Comparison of ENCODE assay signal across 7 cellular contexts in genomic region chr16:32120779-32121178, GRCh38.
A peak's percentile ranks its signal among the peaks of the same experiment; 100 is the strongest.
DNase-seq lines count a peak whose midpoint lies in the region; ATAC-seq, FAIRE-seq and TF ChIP-seq lines count a peak whose summit lies in the region.
"Not testable (repeated sequence)": the region's sequence is repeated elsewhere in the genome, so short reads cannot be mapped to it uniquely, and the experiment has no call there.

No MANE protein-coding gene starts in this region.

- H2AFZ ChIP-seq in PC-9; GM12878 (ENCODE audit: control insufficient read depth, low read depth, low read length); K562 (ENCODE audit: low read depth, low read length); HepG2 (ENCODE audit: low read length): not testable (repeated sequence)

- not testable (repeated sequence) for H3K4me3 Mint-ChIP-seq in activated CD8-positive, alpha-beta T cell treated with anti-CD3 and anti-CD28 coated beads for 36 hours

- H3K9me1 ChIP-seq in K562 (ENCODE audit: control insufficient read depth, insufficient read depth, low read length), result not testable (repeated sequence)

- not testable (repeated sequence) for H4K20me1 ChIP-seq in PC-9 (ENCODE audit: insufficient read depth); GM12878 (ENCODE audit: control insufficient read depth, insufficient read depth); K562 (replicated peaks; ENCODE audit: control insufficient read depth, insufficient read depth, low read length); HepG2 (ENCODE audit: insufficient read depth, low read length)

- H3K9ac ChIP-seq in GM12878 (ENCODE audit: control insufficient read depth, insufficient read depth, low read length); K562 (ENCODE audit: insufficient read depth in 1 of 2, low read depth in 2 of 2, low read length in 2 of 2); HepG2 (ENCODE audit: insufficient read depth, low read depth, low read length): not testable (repeated sequence)

- not testable (repeated sequence) for H3K9me3 Mint-ChIP-seq in activated CD8-positive, alpha-beta T cell treated with anti-CD3 and anti-CD28 coated beads for 36 hours

- not testable (repeated sequence) for TF ChIP-seq RAD21 in GM12878 (IDR thresholded peaks at IDR 0.05; ENCODE audit: insufficient read depth, low read depth, low read length); K562 (CRISPR knock-in tag; conservative IDR thresholded peaks at IDR 0.05 in 1 of 2, IDR thresholded peaks at IDR 0.05 in 1 of 2); HepG2 (CRISPR knock-in tag; IDR thresholded peaks at IDR 0.05)

- not testable (repeated sequence) for H3K4me1 Mint-ChIP-seq in activated CD8-positive, alpha-beta T cell treated with anti-CD3 and anti-CD28 coated beads for 36 hours (ENCODE audit: low read depth)

- intact Hi-C loops in PC-9 (cut with micrococcal nuclease; ENCODE audit: unreplicated experiment); activated CD8-positive, alpha-beta T cell treated with anti-CD3 and anti-CD28 coated beads for 36 hours (cut with micrococcal nuclease); GM12878 (cut with micrococcal nuclease; ENCODE audit: unreplicated experiment); K562 (cut with micrococcal nuclease); HepG2 (cut with micrococcal nuclease; ENCODE audit: unreplicated experiment); pancreas (cut with DNase I): not testable (repeated sequence)

- not testable (repeated sequence) for H3K27me3 Mint-ChIP-seq in activated CD8-positive, alpha-beta T cell treated with anti-CD3 and anti-CD28 coated beads for 36 hours

- peak overlapping the region; percentile 9; the same call in 1 of the 2 replicates for H3K27ac ChIP-seq in PC-9
- not testable (repeated sequence) for H3K27ac ChIP-seq in GM12878 (ENCODE audit: control insufficient read depth, insufficient read depth); K562 (ENCODE audit: extremely low read depth, low read depth, low read length); HepG2 (ENCODE audit: extremely low read length, insufficient read depth, low read length); pancreas

- POLR2A ChIA-PET in PC-9 (lab: Charles Lee; ENCODE audit: unreplicated experiment); activated CD8-positive, alpha-beta T cell treated with anti-CD3 and anti-CD28 coated beads for 36 hours (lab: Charles Lee); GM12878 (lab: Charles Lee); K562 (lab: Yijun Ruan, JAX); HepG2 (lab: Yijun Ruan, JAX): not testable (repeated sequence)

- TF ChIP-seq EP300 in GM12878 (IDR thresholded peaks at IDR 0.05; ENCODE audit: borderline replicate concordance in 1 of 2, control insufficient read depth in 1 of 2, low read depth in 2 of 2, low read length in 2 of 2); K562 (IDR thresholded peaks at IDR 0.05; ENCODE audit: low read length); HepG2 (IDR thresholded peaks at IDR 0.05; ENCODE audit: low read depth in 2 of 2, low read length in 2 of 2); HepG2 (CRISPR knock-in tag; IDR thresholded peaks at IDR 0.05; ENCODE audit: borderline replicate concordance): not testable (repeated sequence)

- H3F3A ChIP-seq in PC-9 (ENCODE audit: insufficient read depth, low read depth), result not testable (repeated sequence)

- not testable (repeated sequence) for H3K4me2 ChIP-seq in PC-9; GM12878 (ENCODE audit: control insufficient read depth, insufficient read depth); K562 (ENCODE audit: insufficient read depth, low read length); HepG2 (ENCODE audit: low read depth, low read length)

- not testable (repeated sequence) for H3K79me2 ChIP-seq in PC-9 (ENCODE audit: low read depth); GM12878 (ENCODE audit: control insufficient read depth, insufficient read depth, low read length); K562 (ENCODE audit: control insufficient read depth, insufficient read depth, low read length); HepG2 (ENCODE audit: insufficient read depth, low read length)

- RAD21 ChIA-PET in GM12878 (lab: Charles Lee; ENCODE audit: unreplicated experiment), result not testable (repeated sequence)

- not testable (repeated sequence) for H3K36me3 Mint-ChIP-seq in activated CD8-positive, alpha-beta T cell treated with anti-CD3 and anti-CD28 coated beads for 36 hours (ENCODE audit: low read depth)

- not testable (repeated sequence) for FAIRE-seq in GM12878 (lab: Jason Lieb, UNC); K562 (lab: Jason Lieb, UNC); HepG2 (lab: Jason Lieb, UNC)
- FAIRE-seq in frontal cortex (lab: Jason Lieb, UNC) (peak; percentile 17), pancreas (lab: Jason Lieb, UNC) (peak; percentile 23)

- in situ Hi-C loops in GM12878 (cut with MboI); HepG2 (cut with HindIII; ENCODE audit: extremely low pct_ligation_motif_present, low pct_unique_long_range_greater_than_20kb): not testable (repeated sequence)
- in situ Hi-C loops in K562 (cut with MboI), result loop anchor here (25.0 kb wide), 1 partner anchor 942 kb away; no protein-coding TSS in a partner anchor

- ATAC-seq in activated CD8-positive, alpha-beta T cell treated with anti-CD3 and anti-CD28 coated beads for 36 hours; GM12878; K562; HepG2; pancreas: not testable (repeated sequence)

- not testable (repeated sequence) for H3K27ac Mint-ChIP-seq in activated CD8-positive, alpha-beta T cell treated with anti-CD3 and anti-CD28 coated beads for 36 hours

- 24% methylated on average over 3 of the region's 3 CpGs for WGBS in GM12878 (ENCODE audit: insufficient coverage, insufficient replicate concordance, low lambda C conversion rate, missing lambda C conversion rate)
- WGBS in K562 (ENCODE audit: insufficient coverage, low coverage, missing lambda C conversion rate), result 100% methylated on average over 2 of the region's 3 CpGs
- WGBS in HepG2 (ENCODE audit: low lambda C conversion rate), result 48% methylated on average over 3 of the region's 3 CpGs
- 75 to 77% methylated on average over 3 of the region's 3 CpGs for WGBS in pancreas, 2 donors

- not testable (repeated sequence) for H3K36me3 ChIP-seq in PC-9 (ENCODE audit: low read depth); GM12878 (ENCODE audit: control insufficient read depth in 2 of 2, insufficient read depth in 2 of 2, low read length in 1 of 2); K562 (ENCODE audit: control insufficient read depth, insufficient read depth, low read length); HepG2 (replicated peaks in 1 of 2; ENCODE audit: control insufficient read depth in 1 of 2, insufficient read depth in 2 of 2, low read length in 2 of 2); pancreas

- H3K9me2 ChIP-seq in PC-9 (ENCODE audit: insufficient read depth), result not testable (repeated sequence)

- DNase-seq in PC-9; activated CD8-positive, alpha-beta T cell treated with anti-CD3 and anti-CD28 coated beads for 36 hours; GM12878 (ENCODE audit: low read depth, low spot score); K562 (ENCODE audit: extremely low read depth in 1 of 4, low spot score in 3 of 4); frontal cortex (ENCODE audit: low spot score in 2 of 2); HepG2 (ENCODE audit: low spot score); pancreas: not testable (repeated sequence)

- H3K9me3 ChIP-seq in PC-9 (ENCODE audit: insufficient read depth, low read depth); GM12878 (replicated peaks; ENCODE audit: control insufficient read depth, insufficient read depth, low read length); K562 (replicated peaks; ENCODE audit: control insufficient read depth, insufficient read depth, low read depth, low read length); HepG2 (ENCODE audit: low read length); pancreas: not testable (repeated sequence)

- not testable (repeated sequence) for H3K4me3 ChIP-seq in PC-9; GM12878; K562; HepG2 (replicated peaks in 1 of 3; ENCODE audit: insufficient read depth in 1 of 3, low read depth in 2 of 3, low read length in 3 of 3); pancreas

- H3K4me1 ChIP-seq in PC-9 (replicated peaks; ENCODE audit: insufficient read depth); GM12878 (ENCODE audit: control insufficient read depth, insufficient read depth, low read length); K562 (replicated peaks in 1 of 2; ENCODE audit: control insufficient read depth in 2 of 2, insufficient read depth in 2 of 2, low read length in 2 of 2); HepG2 (ENCODE audit: insufficient read depth, low read length); pancreas: not testable (repeated sequence)

- CTCF ChIA-PET in PC-9 (lab: Charles Lee); activated CD8-positive, alpha-beta T cell treated with anti-CD3 and anti-CD28 coated beads for 36 hours (lab: Charles Lee); GM12878 (lab: Yijun Ruan, JAX); K562 (lab: Yijun Ruan, JAX; ENCODE audit: low intra/inter-chr PET ratio); HepG2 (lab: Yijun Ruan, JAX; ENCODE audit: low intra/inter-chr PET ratio, low total read pairs): not testable (repeated sequence)

- SMC1A ChIA-PET in GM12878 (lab: Charles Lee; ENCODE audit: uncharacterized antibody, unreplicated experiment), result not testable (repeated sequence)

- BruUV-seq in PC-9 (replicated peaks; lab: Mats Ljungman, UMichigan); GM12878 (replicated peaks; lab: Mats Ljungman, UMichigan); K562 (replicated peaks; lab: Mats Ljungman, UMichigan); HepG2 (replicated peaks; lab: Mats Ljungman, UMichigan): not testable (repeated sequence)

- not testable (repeated sequence) for TF ChIP-seq POLR2A in GM12878 (IDR thresholded peaks at IDR 0.05; ENCODE audit: low read depth, low read length); K562 (conservative IDR thresholded peaks at IDR 0.05); HepG2 (IDR thresholded peaks at IDR 0.05; ENCODE audit: insufficient read depth in 1 of 2, low read depth in 2 of 2, low read length in 2 of 2)

- not testable (repeated sequence) for TF ChIP-seq CTCF in PC-9 (conservative IDR thresholded peaks at IDR 0.05); GM12878 (IDR thresholded peaks at IDR 0.05 in 2 of 3, conservative IDR thresholded peaks at IDR 0.05 in 1 of 3; ENCODE audit: control insufficient read depth in 2 of 3, extremely low read depth in 1 of 3, insufficient read depth in 1 of 3, low read depth in 3 of 3, low read length in 3 of 3); K562 (IDR thresholded peaks at IDR 0.05 in 2 of 3, conservative IDR thresholded peaks at IDR 0.05 in 1 of 3; ENCODE audit: insufficient read depth in 2 of 3, low read depth in 1 of 3, low read length in 3 of 3); HepG2 (CRISPR knock-in tag; IDR thresholded peaks at IDR 0.05); pancreas (IDR thresholded peaks at IDR 0.05)
- peak; percentile 9 for TF ChIP-seq CTCF in activated CD8-positive, alpha-beta T cell treated with anti-CD3 and anti-CD28 coated beads for 36 hours (IDR thresholded peaks at IDR 0.05)

- not testable (repeated sequence) for H3K27me3 ChIP-seq in PC-9 (ENCODE audit: insufficient read depth, low read depth); GM12878 (replicated peaks in 1 of 2; ENCODE audit: control insufficient read depth in 2 of 2, insufficient read depth in 2 of 2, low read length in 1 of 2); K562 (ENCODE audit: control insufficient read depth in 2 of 2, insufficient read depth in 2 of 2, low read length in 2 of 2); HepG2 (ENCODE audit: control insufficient read depth in 1 of 2, insufficient read depth in 2 of 2, low read length in 2 of 2); pancreas
